8 cellular contexts compared by ENCODE assay signal in genomic region chr5:73902327-73903051, GRCh38.
DNase-seq lines count a peak whose midpoint lies in the region; ATAC-seq and TF ChIP-seq lines count a peak whose summit lies in the region.

No MANE protein-coding gene starts in this region.

- ATAC-seq in sciatic nerve (peak; percentile 56), HG02870 (IDR thresholded peaks at IDR 0.05; ENCODE audit: unreplicated experiment) (no peak)

- no peaks in the 10 kb centered on the region for H3K9me3 ChIP-seq in ascending aorta
- H3K9me3 ChIP-seq in right atrium auricular region = no peaks in the 10 kb centered on the region

- H3K4me1 ChIP-seq in ascending aorta = no peaks in the 10 kb centered on the region
- H3K4me1 ChIP-seq in right atrium auricular region = no peaks in the 10 kb centered on the region

- H3K4me3 ChIP-seq in AG10803 (ENCODE audit: low read length) (no peak overlapping the region), ascending aorta (no peak overlapping the region), right atrium auricular region (no peak overlapping the region)

- TF ChIP-seq CTCF in AG10803 (conservative IDR thresholded peaks at IDR 0.05; ENCODE audit: low read length) = peak; percentile 72
- TF ChIP-seq CTCF in GM13977 (IDR thresholded peaks at IDR 0.05; ENCODE audit: extremely low read depth, insufficient read depth, missing control alignments) = peak; percentile 70
- peak; percentile 81 to 86 (median 82) for TF ChIP-seq CTCF in ascending aorta (IDR thresholded peaks at IDR 0.05)
- peak; percentile 80 to 95 for TF ChIP-seq CTCF in right atrium auricular region (IDR thresholded peaks at IDR 0.05)

- H3K27ac ChIP-seq in ascending aorta (no peak overlapping the region), right atrium auricular region (no peak overlapping the region)

- H3K27me3 ChIP-seq in ascending aorta = no peaks in the 10 kb centered on the region
- H3K27me3 ChIP-seq in right atrium auricular region = no peaks in the 10 kb centered on the region

- intact Hi-C loops in ascending aorta (cut with DNase I) (loop anchor here (1.0 to 10.0 kb wide), 2 partner anchors 302 to 747 kb away; no protein-coding TSS in a partner anchor), sciatic nerve (cut with DNase I) (loop anchor here (5.0 kb wide), 1 partner anchor 745 kb away; no protein-coding TSS in a partner anchor)

- H3K36me3 ChIP-seq in ascending aorta = peaks cover 0 to 33% of the 10 kb centered on the region in 2 donors
- H3K36me3 ChIP-seq in right atrium auricular region = no peaks in the 10 kb centered on the region

- in situ Hi-C loops in GM13977 (cut with MboI; ENCODE audit: low pct_unique_long_range_greater_than_20kb, low sequenced_read_pairs, unreplicated experiment) = loop anchor here (5.0 to 25.0 kb wide), 2 partner anchors 745 to 1010 kb away; no protein-coding TSS in a partner anchor

- peak; percentile 77 for DNase-seq in AG10803 (ENCODE audit: low read depth)
- peak; percentile 57 for DNase-seq in GM13977 (ENCODE audit: low spot score)
- DNase-seq in NCI-H2227 (lab: John Stamatoyannopoulos, UW; ENCODE audit: unreplicated experiment) = peak; percentile 63
- DNase-seq in ascending aorta (ENCODE audit: low spot score in 2 of 2) = no peak
- DNase-seq in right atrium auricular region (ENCODE audit: low spot score) = no peak
- no peak for DNase-seq in sciatic nerve (ENCODE audit: low spot score)
- DNase-seq in activated effector memory CD4-positive, alpha-beta T cell treated with anti-CD3 and anti-CD28 coated beads, Interleukin-2, amount 50 U/mL, for 16 hours = no peak

Comparison
In these comparisons a context has a peak if more than half of its experiments do, and no peak if none do; other contexts are left out.
1. DNase-seq: peak in AG10803 (single experiment), GM13977 (single experiment) and NCI-H2227 (single experiment); none in ascending aorta (0 of 2), right atrium auricular region (single experiment), sciatic nerve (single experiment) and activated effector memory CD4-positive, alpha-beta T cell treated with anti-CD3 and anti-CD28 coated beads, Interleukin-2, amount 50 U/mL, for 16 hours (single experiment).
2. Peak in every context shown above with its lines, with median percentiles within 50 percentile points of each other: CTCF ChIP-seq.